ENCODE assay signal across 22 cellular contexts in genomic region chr15:34456658-34457057, GRCh38.
"Had no signal": no experiment of that assay in that cellular context is flagged by ENCODE, and none has a peak within 500 bp of the region (broad histone marks: within the 10 kb centered on the region; RNA-seq: fewer than 3 reads in every experiment).

No MANE protein-coding gene starts in this region.

- H3K27me3 ChIP-seq: dorsolateral prefrontal cortex, tibial nerve had no signal

- FAIRE-seq: frontal cortex had no signal

- DNase-seq: cortex of kidney; dorsolateral prefrontal cortex; effector CD8-positive, alpha-beta T cell; heart left ventricle; hippocampal formation; left colon; left ventricle myocardium superior; mammary epithelial cell; mucosa of descending colon; naive thymus-derived CD8-positive, alpha-beta T cell; psoas muscle; retina; spleen; stimulated activated CD4-positive, alpha-beta T cell treated with anti-CD3 and anti-CD28 coated beads, Interleukin-15, amount 100 ng/mL, for 24 hours; stimulated activated CD4-positive, alpha-beta T cell treated with anti-CD3 and anti-CD28 coated beads, Interleukin-1b, Interleukin-23, amount 100 ng/mL, for 48 hours; stimulated activated CD4-positive, alpha-beta T cell treated with anti-CD3 and anti-CD28 coated beads, Interleukin-4, amount 100 ng/mL, for 24 hours had no signal

- H3K36me3 ChIP-seq: heart left ventricle, neutrophil, spleen, tibial nerve had no signal

- H3K4me1 ChIP-seq: heart left ventricle, psoas muscle, spleen, tibial nerve had no signal

- ATAC-seq: esophagus mucosa; heart left ventricle; left colon; left ventricle myocardium superior; mucosa of descending colon; naive thymus-derived CD8-positive, alpha-beta T cell; psoas muscle; sciatic nerve; stimulated activated memory B cell treated with anti-CD40 and anti-IgM and Interleukin-4, amounts not matched to agents 10 μg/mL and 1 μg/mL and 100 μg/mL, for 72 hours had no signal

- H3K9me3 ChIP-seq: heart left ventricle, mucosa of descending colon, neutrophil, psoas muscle, spleen, tibial nerve had no signal

- H3K4me3 ChIP-seq: dorsolateral prefrontal cortex, heart left ventricle, mucosa of descending colon, psoas muscle, spleen, tibial nerve had no signal

- H3K27ac ChIP-seq: dorsolateral prefrontal cortex, heart left ventricle, neutrophil, psoas muscle, spleen, tibial nerve had no signal
